Comparison of ENCODE assay signal across 8 cellular contexts in the genomic region with DNA sequence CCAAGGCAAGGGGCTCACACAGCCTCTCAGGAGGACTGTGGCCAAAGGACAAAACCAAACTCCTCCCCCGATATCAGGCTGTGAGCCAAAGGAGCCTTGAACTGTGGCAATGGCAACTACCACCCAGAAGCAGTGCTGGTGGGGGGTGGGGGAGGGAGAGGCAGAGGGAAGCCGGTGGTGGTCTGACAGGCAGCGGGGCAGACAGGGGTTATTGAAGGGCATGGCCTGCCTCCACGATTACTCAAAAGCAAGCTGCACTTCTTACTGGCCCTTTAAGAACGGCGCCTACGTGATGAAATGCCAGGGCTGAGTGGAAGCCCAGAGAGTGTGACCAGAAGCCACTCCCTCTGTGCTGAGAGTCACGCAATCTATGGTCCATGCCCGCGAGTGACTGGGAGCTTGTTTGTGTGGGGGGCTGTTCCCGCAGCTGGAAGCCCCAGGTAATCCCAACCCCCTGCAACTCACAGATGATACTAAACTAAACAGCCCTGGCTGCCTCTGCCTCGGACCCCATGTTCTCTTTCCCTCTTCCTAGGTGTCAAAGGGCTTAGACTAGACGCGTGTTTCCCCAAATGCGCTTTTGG.
A peak's percentile ranks its signal among the peaks of the same experiment; 100 is the strongest.
DNase-seq lines count a peak whose midpoint lies in the region; ATAC-seq and TF ChIP-seq lines count a peak whose summit lies in the region.

No MANE protein-coding gene starts in this region.

- DNase-seq in body of pancreas: peak in 3 of 4 donors; percentile 22 to 64 (median 38)
- peak; percentile 40 to 76 for DNase-seq in lung microvascular endothelial cell (ENCODE audit: low read depth in 2 of 2)
- DNase-seq in mesothelial cell of epicardium (ENCODE audit: low spot score in 2 of 2, unreplicated experiment in 2 of 2): no peak
- no peak for DNase-seq in NCI-H774 (lab: John Stamatoyannopoulos, UW)
- DNase-seq in activated CD8-positive, alpha-beta memory T cell treated with anti-CD3 and anti-CD28 coated beads, Interleukin-2, amount 50 U/mL, for 48 hours: no peak

- TF ChIP-seq CTCF in body of pancreas (IDR thresholded peaks at IDR 0.05) (no peak), mesothelial cell of epicardium (IDR thresholded peaks at IDR 0.05; ENCODE audit: unreplicated experiment) (no peak)

- no peaks in the 10 kb centered on the region for H3K36me3 Mint-ChIP-seq in mesothelial cell of epicardium

- H3K27ac Mint-ChIP-seq in mesothelial cell of epicardium: no peak overlapping the region

- no peak overlapping the region for H3K4me3 Mint-ChIP-seq in mesothelial cell of epicardium

- H3K27me3 Mint-ChIP-seq in mesothelial cell of epicardium (ENCODE audit: low read depth): peaks cover 1% of the 10 kb centered on the region

- H3K27me3 ChIP-seq in body of pancreas: no peaks in the 10 kb centered on the region

- no peaks in the 10 kb centered on the region for H3K36me3 ChIP-seq in body of pancreas (replicated peaks in 1 of 2; ENCODE audit: insufficient read depth in 1 of 2, low read depth in 2 of 2)

- 19 to 28% methylated on average over 11 to 15 of the region's 15 CpGs for WGBS in body of pancreas, 2 donors

- ATAC-seq in GM19372 (IDR thresholded peaks at IDR 0.05; ENCODE audit: low read depth, unreplicated experiment): peak; percentile 72
- peak; percentile 84 for ATAC-seq in HG03378 (IDR thresholded peaks at IDR 0.05; ENCODE audit: unreplicated experiment)
- no peak for ATAC-seq in body of pancreas
- no peak for ATAC-seq in HG03565 (IDR thresholded peaks at IDR 0.05; ENCODE audit: unreplicated experiment)

- no peaks in the 10 kb centered on the region for H3K4me1 Mint-ChIP-seq in mesothelial cell of epicardium

- H3K4me3 ChIP-seq in body of pancreas: no peak overlapping the region

- intact Hi-C loops in body of pancreas (cut with DNase I): no loop called here

- H3K9me3 Mint-ChIP-seq in mesothelial cell of epicardium: no peaks in the 10 kb centered on the region

- H3K4me1 ChIP-seq in body of pancreas: peaks cover 7% of the 10 kb centered on the region

- no peak for TF ChIP-seq POLR2A in body of pancreas (IDR thresholded peaks at IDR 0.05)

- no peaks in the 10 kb centered on the region for H3K9me3 ChIP-seq in body of pancreas

- no peak overlapping the region for H3K27ac ChIP-seq in body of pancreas

Comparison
In these comparisons a context has a peak if more than half of its experiments do, and no peak if none do; other contexts are left out.
1. ATAC-seq: peak in GM19372 (single experiment) and HG03378 (single experiment); none in body of pancreas (single experiment) and HG03565 (single experiment).
2. DNase-seq: peak in body of pancreas (3 of 4) and lung microvascular endothelial cell (2 of 2); none in mesothelial cell of epicardium (0 of 2), NCI-H774 (single experiment) and activated CD8-positive, alpha-beta memory T cell treated with anti-CD3 and anti-CD28 coated beads, Interleukin-2, amount 50 U/mL, for 48 hours (single experiment).